ENCODE assay signal across 8 cellular contexts in genomic region chr21:46297311-46298082, GRCh38. TPM values are rescaled to one million over a fixed set of nuclear protein-coding genes. Genes with fewer than 3 reads are reported as not detected.
DNase-seq lines count a peak whose midpoint lies in the region; FAIRE-seq and TF ChIP-seq lines count a peak whose summit lies in the region.

No MANE protein-coding gene starts in this region.

- H3K4ac ChIP-seq in H1 (replicated peaks; ENCODE audit: insufficient read length, low read depth, low read length): no peak overlapping the region

- peak overlapping the region; percentile 80 to 93 for H3K4me2 ChIP-seq in H1 (ENCODE audit: insufficient read depth in 1 of 2, low read depth in 2 of 2, low read length in 2 of 2)

- WGBS in H1 (ENCODE audit: extremely low coverage in 1 of 2, insufficient coverage in 1 of 2, insufficient read length in 1 of 2, insufficient replicate concordance in 2 of 2, low coverage in 1 of 2, low lambda C conversion rate in 2 of 2, missing lambda C conversion rate in 1 of 2), 2 experiments: 6% methylated on average over 42 of the region's 77 CpGs; no CpG with 5 or more reads in 1 of the 2 experiments

- H3K9ac ChIP-seq in H1 (replicated peaks in 1 of 4; ENCODE audit: extremely low read depth in 1 of 4, low read depth in 3 of 4, low read length in 3 of 4): peak overlapping the region in 3 of 4 experiments; percentile 14 to 47 (median 34); a peak in 5 of 7 replicates

- no peak overlapping the region for H3K14ac ChIP-seq in H1 (ENCODE audit: insufficient read length)

- peaks cover 3% of the 10 kb centered on the region; the same call in 1 of the 2 replicates for H3K23me2 ChIP-seq in H1 (ENCODE audit: low read depth, low read length)

- H3K4me3 ChIP-seq in breast epithelium (peak overlapping the region; percentile 38 to 71 (median 52)), H1 (ENCODE audit: extremely low read depth in 1 of 4, insufficient read depth in 2 of 4, low read depth in 3 of 4, low read length in 4 of 4) (peak overlapping the region; percentile 35 to 65 (median 56)), mononuclear cell (ENCODE audit: low read length) (peak overlapping the region; percentile 30), vagina (peak overlapping the region; percentile 40 to 43)

- TF ChIP-seq RAD21 in H1 (IDR thresholded peaks at IDR 0.05 in 1 of 2, conservative IDR thresholded peaks at IDR 0.05 in 1 of 2; ENCODE audit: low read depth in 2 of 2, low read length in 2 of 2): no peak

- H3K4me1 ChIP-seq in breast epithelium (peaks cover 0 to 4% of the 10 kb centered on the region in 2 donors), H1 (replicated peaks in 1 of 4; ENCODE audit: control insufficient read depth in 3 of 4, insufficient read depth in 4 of 4, low read length in 3 of 4) (peaks cover 2 to 12% (median 8%) of the 10 kb centered on the region in 4 experiments; a peak in 6 of 7 replicates), mononuclear cell (ENCODE audit: insufficient read depth, low read length) (peaks cover 14% of the 10 kb centered on the region), vagina (peaks cover 29% of the 10 kb centered on the region)

- no peaks in the 10 kb centered on the region for H3K79me1 ChIP-seq in H1 (ENCODE audit: low read depth, low read length)

- H3K18ac ChIP-seq in H1 (ENCODE audit: extremely low read depth, low read length): peak overlapping the region; percentile 71

- TF ChIP-seq CTCF in breast epithelium (IDR thresholded peaks at IDR 0.05) (no peak), MCF 10A (IDR thresholded peaks at IDR 0.05; ENCODE audit: unreplicated experiment) (no peak), H1 (IDR thresholded peaks at IDR 0.05; ENCODE audit: control extremely low read depth in 1 of 3, insufficient read depth in 1 of 3, low read depth in 1 of 3, low read length in 3 of 3) (no peak), vagina (IDR thresholded peaks at IDR 0.05) (no peak)

- H3K27ac ChIP-seq in breast epithelium: peak overlapping the region; percentile 50 to 88
- H3K27ac ChIP-seq in H1 (ENCODE audit: low read depth, low read length): no peak overlapping the region
- H3K27ac ChIP-seq in vagina: peak overlapping the region; percentile 71

- no peak overlapping the region for H2BK5ac ChIP-seq in H1 (ENCODE audit: low read depth, low read length)

- H4K20me1 ChIP-seq in H1 (replicated peaks in 1 of 2; ENCODE audit: control insufficient read depth in 1 of 2, insufficient read depth in 2 of 2, low read length in 2 of 2): peaks cover 0 to 2% of the 10 kb centered on the region in 2 experiments

- no peaks in the 10 kb centered on the region for H3K9me3 Mint-ChIP-seq in MCF 10A (ENCODE audit: unreplicated experiment)

- H3K36me3 Mint-ChIP-seq in MCF 10A (ENCODE audit: insufficient read depth, unreplicated experiment): peaks cover 14% of the 10 kb centered on the region

- TF ChIP-seq POLR2A in breast epithelium (IDR thresholded peaks at IDR 0.05) (no peak), H1 (IDR thresholded peaks at IDR 0.05; ENCODE audit: control extremely low read depth in 1 of 2, low read depth in 2 of 2, low read length in 2 of 2) (peak in 1 of 2 experiments; percentile 59; a peak in 1 of 3 replicates), vagina (IDR thresholded peaks at IDR 0.05) (no peak)

- intact Hi-C loops in breast epithelium (cut with DNase I; ENCODE audit: low total_unique reads): no loop called here
- intact Hi-C loops in MCF 10A (cut with micrococcal nuclease): no loop called here
- intact Hi-C loops in vagina (cut with DNase I): no loop called here

- H4K8ac ChIP-seq in H1 (ENCODE audit: extremely low read depth, insufficient read depth, low read length): no peak overlapping the region; the same call in 1 of the 2 replicates

- no peak overlapping the region for H2BK20ac ChIP-seq in H1 (ENCODE audit: low read length)

- no peak overlapping the region for H2BK120ac ChIP-seq in H1 (replicated peaks; ENCODE audit: low read depth, low read length)

- H3K27me3 ChIP-seq in breast epithelium (no peaks in the 10 kb centered on the region), H1 (replicated peaks in 1 of 4; ENCODE audit: control insufficient read depth in 3 of 4, extremely low read depth in 1 of 4, insufficient read depth in 3 of 4, low read length in 3 of 4) (peaks cover 0 to 3% (median 0%) of the 10 kb centered on the region in 4 experiments; a peak in 1 of 7 replicates), mononuclear cell (ENCODE audit: insufficient read depth, low read length) (no peaks in the 10 kb centered on the region), vagina (no peaks in the 10 kb centered on the region)

- peak overlapping the region; percentile 47 for H3K56ac ChIP-seq in H1 (replicated peaks; ENCODE audit: insufficient read length, low read depth, low read length)

- no peak for TF ChIP-seq EP300 in H1 (IDR thresholded peaks at IDR 0.05; ENCODE audit: borderline replicate concordance in 1 of 2, low read depth in 2 of 2, low read length in 2 of 2)

- H3K36me3 ChIP-seq in breast epithelium (no peaks in the 10 kb centered on the region), H1 (ENCODE audit: control insufficient read depth in 2 of 4, insufficient read depth in 4 of 4, low read length in 3 of 4) (peaks cover 0 to 23% (median 11%) of the 10 kb centered on the region in 4 experiments; a peak in 6 of 8 replicates), vagina (no peaks in the 10 kb centered on the region)

- no peak overlapping the region for H3K27ac Mint-ChIP-seq in MCF 10A (ENCODE audit: low read depth, unreplicated experiment)

- no peaks in the 10 kb centered on the region for H3K27me3 Mint-ChIP-seq in MCF 10A (ENCODE audit: insufficient read depth, unreplicated experiment)

- peaks cover 8% of the 10 kb centered on the region for H3K4me1 Mint-ChIP-seq in MCF 10A (ENCODE audit: insufficient read depth, unreplicated experiment)

- no peak overlapping the region for H4K91ac ChIP-seq in H1 (replicated peaks; ENCODE audit: insufficient read length, low read length)

- FAIRE-seq in H1 (lab: Jason Lieb, UNC): no peak

- H3K79me2 ChIP-seq in H1 (ENCODE audit: control insufficient read depth in 1 of 2, insufficient read depth in 2 of 2, low read length in 2 of 2): no peaks in the 10 kb centered on the region

- CTCF ChIA-PET in MCF 10A (lab: Yijun Ruan, JAX): no interaction called here
- CTCF ChIA-PET in H1 (lab: Charles Lee; ENCODE audit: partially characterized antibody): interaction anchor here (0.9 to 1.4 kb wide), 2 partner anchors 52 to 155 kb away, joined by 3 to 4 read pairs; no protein-coding TSS in a partner anchor

- H2BK12ac ChIP-seq in H1 (ENCODE audit: low read depth, low read length): no peak overlapping the region

- no peak overlapping the region; the same call in 1 of the 2 replicates for H2AFZ ChIP-seq in H1 (ENCODE audit: low read length)

- H2AK5ac ChIP-seq in H1 (ENCODE audit: low read depth, low read length): no peak overlapping the region

- POLR2A ChIA-PET in MCF 10A (lab: Yijun Ruan, JAX) (no interaction called here), H1 (lab: Charles Lee; ENCODE audit: partially characterized antibody) (interaction anchor here (0.6 to 3.7 kb wide), 13 partner anchors 9 to 118 kb away, joined by 3 to 22 read pairs (median 3); partner anchors contain the start of genes C21orf58, LSS and YBEY)

- H3K9me3 ChIP-seq in breast epithelium (no peaks in the 10 kb centered on the region), H1 (ENCODE audit: insufficient read depth in 2 of 2, low read depth in 1 of 2, low read length in 1 of 2) (no peaks in the 10 kb centered on the region), mononuclear cell (ENCODE audit: low read depth, low read length) (no peaks in the 10 kb centered on the region), vagina (no peaks in the 10 kb centered on the region)

- no peak overlapping the region for H4K5ac ChIP-seq in H1 (ENCODE audit: insufficient read length, low read depth, low read length)

- H3K23ac ChIP-seq in H1 (ENCODE audit: insufficient read length): no peak overlapping the region

- H3K4me3 Mint-ChIP-seq in MCF 10A (ENCODE audit: unreplicated experiment): no peak overlapping the region

- BruUV-seq in MCF 10A (replicated peaks; lab: Mats Ljungman, UMichigan): no TSS peak

- H2BK15ac ChIP-seq in H1 (ENCODE audit: low read length): no peak overlapping the region

- DNase-seq in breast epithelium (ENCODE audit: low spot score in 2 of 2) (no peak), MCF 10A (ENCODE audit: unreplicated experiment) (no peak), H1 (ENCODE audit: low read depth in 1 of 2, low spot score in 2 of 2) (peak in 1 of 2 experiments; percentile 74), vagina (ENCODE audit: extremely low spot score in 2 of 2) (no peak), hepatic stellate cell (ENCODE audit: low spot score) (no peak), NCI-H774 (lab: John Stamatoyannopoulos, UW) (no peak)
- no peak for DNase-seq in stimulated activated CD4-positive, alpha-beta T cell treated with anti-CD3 and anti-CD28 coated beads, Interleukin-15, amount 100 ng/mL, for 24 hours

RNA-seq across cellular contexts. Expression of gene YBEY, which starts 11.4 kb away (rescaled TPM):
- 10 to 100 TPM; 15.4 to 22.8 (median 17.3) TPM for total RNA-seq in breast epithelium
- 26.7 and 29.9 TPM in 2 replicates for total RNA-seq in MCF 10A (2022)
- 26.6 and 26.9 TPM in 2 replicates for total RNA-seq in H1 (2021; fragmentation: NEBNext Ultra II Directional; extraction: Animal tissue kit (Norgen Biotek cat#: 25700))
- polyA plus RNA-seq in H1 (2011; rRNA removed): 23.7 and 31.9 TPM in 2 replicates
- 32.7 TPM for polyA plus RNA-seq in H1 (2011; cell fraction: cytosol; rRNA removed)
- 12.1 TPM for polyA plus RNA-seq in H1 (2011; cell fraction: nucleus; rRNA removed)
- polyA plus RNA-seq in H1 (2012, experiment 1 of 2): 28.6 to 46.1 TPM (median 29.9 TPM) in 4 replicates
- polyA plus RNA-seq in H1 (2012, experiment 2 of 2): 36.9 TPM
- polyA plus RNA-seq in H1 (2013, experiment 1 of 2): 23.5 TPM
- polyA plus RNA-seq in H1 (2013, experiment 2 of 2): 21.8 TPM
- 19.1 and 20.3 TPM in 2 replicates for polyA minus RNA-seq in H1 (2011; rRNA and poly(A)+ RNA removed)
- polyA minus RNA-seq in H1 (2011; cell fraction: cytosol; rRNA and poly(A)+ RNA removed): 16.4 TPM
- 12.5 TPM for polyA minus RNA-seq in H1 (2011; cell fraction: nucleus; rRNA and poly(A)+ RNA removed)
- total RNA-seq in mononuclear cell: 19.7 TPM
- 11.3 TPM for total RNA-seq in vagina

RNA-seq across cellular contexts. Expression of gene MCM3AP, which starts 12.1 kb away (rescaled TPM):
- total RNA-seq in breast epithelium (10 to 100 TPM; 91.5 to 100.0 (median 99.2) TPM), MCF 10A (2022) (118 and 128 TPM in 2 replicates), mononuclear cell (38.8 TPM), vagina (115 TPM)
- total RNA-seq in H1 (2021; fragmentation: NEBNext Ultra II Directional; extraction: Animal tissue kit (Norgen Biotek cat#: 25700)): 119 and 124 TPM in 2 replicates
- polyA plus RNA-seq in H1 (2011; rRNA removed): 37.2 and 65.4 TPM in 2 replicates
- 47.1 TPM for polyA plus RNA-seq in H1 (2011; cell fraction: cytosol; rRNA removed)
- polyA plus RNA-seq in H1 (2011; cell fraction: nucleus; rRNA removed): 88.7 TPM
- polyA plus RNA-seq in H1 (2012, experiment 1 of 2): 67.6 to 78.6 TPM (median 75.2 TPM) in 4 replicates
- polyA plus RNA-seq in H1 (2012, experiment 2 of 2): 27.6 TPM
- 51.2 TPM for polyA plus RNA-seq in H1 (2013, experiment 1 of 2)
- polyA plus RNA-seq in H1 (2013, experiment 2 of 2): 47.8 TPM
- 87.3 and 109 TPM in 2 replicates for polyA minus RNA-seq in H1 (2011; rRNA and poly(A)+ RNA removed)
- polyA minus RNA-seq in H1 (2011; cell fraction: cytosol; rRNA and poly(A)+ RNA removed): 80.6 TPM
- polyA minus RNA-seq in H1 (2011; cell fraction: nucleus; rRNA and poly(A)+ RNA removed): 130 TPM

RNA-seq across cellular contexts. Expression of gene C21orf58, which starts 26.2 kb away (rescaled TPM):
- 1 to 10 TPM in 2 of 3 donors, under 1 TPM in 1; 0.96 to 2.9 (median 2.6) TPM for total RNA-seq in breast epithelium
- total RNA-seq in MCF 10A (2022): 6.4 and 7.8 TPM in 2 replicates
- 22.4 and 26.1 TPM in 2 replicates for total RNA-seq in H1 (2021; fragmentation: NEBNext Ultra II Directional; extraction: Animal tissue kit (Norgen Biotek cat#: 25700))
- 13.8 and 27.8 TPM in 2 replicates for polyA plus RNA-seq in H1 (2011; rRNA removed)
- polyA plus RNA-seq in H1 (2011; cell fraction: cytosol; rRNA removed): 26.1 TPM
- 101 TPM for polyA plus RNA-seq in H1 (2011; cell fraction: nucleus; rRNA removed)
- polyA plus RNA-seq in H1 (2012, experiment 1 of 2): 14.7 to 21.7 TPM (median 19.3 TPM) in 4 replicates
- polyA plus RNA-seq in H1 (2012, experiment 2 of 2): 9.2 TPM
- 20.8 TPM for polyA plus RNA-seq in H1 (2013, experiment 1 of 2)
- polyA plus RNA-seq in H1 (2013, experiment 2 of 2): 17.7 TPM
- polyA minus RNA-seq in H1 (2011; rRNA and poly(A)+ RNA removed): 12.4 and 19.3 TPM in 2 replicates
- 13.4 TPM for polyA minus RNA-seq in H1 (2011; cell fraction: cytosol; rRNA and poly(A)+ RNA removed)
- polyA minus RNA-seq in H1 (2011; cell fraction: nucleus; rRNA and poly(A)+ RNA removed): 45.4 TPM
- 1.0 TPM for total RNA-seq in mononuclear cell
- total RNA-seq in vagina: 2.9 TPM

RNA-seq across cellular contexts. Expression of gene PCNT, which starts 26.5 kb away (rescaled TPM):
- total RNA-seq in breast epithelium (10 to 100 TPM; 25.2 to 31.0 (median 28.5) TPM), MCF 10A (2022) (31.6 and 34.0 TPM in 2 replicates), mononuclear cell (27.9 TPM), vagina (35.8 TPM)
- 39.5 and 45.1 TPM in 2 replicates for total RNA-seq in H1 (2021; fragmentation: NEBNext Ultra II Directional; extraction: Animal tissue kit (Norgen Biotek cat#: 25700))
- 9.9 and 12.0 TPM in 2 replicates for polyA plus RNA-seq in H1 (2011; rRNA removed)
- polyA plus RNA-seq in H1 (2011; cell fraction: cytosol; rRNA removed): 14.8 TPM
- 59.4 TPM for polyA plus RNA-seq in H1 (2011; cell fraction: nucleus; rRNA removed)
- 22.2 to 29.2 TPM (median 25.6 TPM) in 4 replicates for polyA plus RNA-seq in H1 (2012, experiment 1 of 2)
- 4.6 TPM for polyA plus RNA-seq in H1 (2012, experiment 2 of 2)
- 16.7 TPM for polyA plus RNA-seq in H1 (2013, experiment 1 of 2)
- 13.8 TPM for polyA plus RNA-seq in H1 (2013, experiment 2 of 2)
- polyA minus RNA-seq in H1 (2011; rRNA and poly(A)+ RNA removed): 79.7 and 87.0 TPM in 2 replicates
- 19.8 TPM for polyA minus RNA-seq in H1 (2011; cell fraction: cytosol; rRNA and poly(A)+ RNA removed)
- polyA minus RNA-seq in H1 (2011; cell fraction: nucleus; rRNA and poly(A)+ RNA removed): 25.9 TPM
